In the genomic region with DNA sequence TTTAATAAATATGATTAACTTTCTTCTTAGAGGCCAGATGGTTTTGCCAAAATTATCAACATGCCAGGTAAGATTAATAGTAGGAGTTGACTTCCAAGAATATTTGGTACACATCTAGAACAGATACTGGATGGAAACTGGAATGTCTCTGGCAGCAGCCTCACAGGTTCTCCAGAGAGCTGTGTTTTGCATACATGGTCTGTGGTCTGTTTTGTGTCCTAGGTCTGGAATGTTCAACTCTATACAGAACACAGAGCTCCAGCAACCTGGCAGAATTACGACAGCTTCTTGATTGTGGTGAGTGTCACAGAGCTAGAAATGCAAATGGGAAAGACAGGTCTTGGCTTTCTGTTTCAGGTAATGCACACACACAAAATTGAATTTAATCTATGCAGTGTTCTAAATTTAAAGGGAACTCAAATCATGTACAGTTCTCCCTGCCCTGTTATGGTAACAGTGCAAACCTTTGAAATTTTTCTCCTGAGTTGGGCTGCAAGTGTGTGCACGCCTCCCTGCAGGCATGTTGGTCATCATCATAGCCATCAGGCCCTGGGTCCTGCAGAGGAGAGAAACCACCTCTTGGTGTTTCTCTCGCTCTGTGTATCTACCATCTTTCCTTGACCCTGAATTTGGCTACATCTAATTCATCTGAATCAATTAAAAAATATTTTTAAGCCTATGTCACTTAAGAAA, we compare ENCODE assay signal across 10 cellular contexts. TPM values are rescaled to one million over a fixed set of nuclear protein-coding genes. Genes with fewer than 3 reads are reported as not detected.
DNase-seq lines count a peak whose midpoint lies in the region; ATAC-seq and TF ChIP-seq lines count a peak whose summit lies in the region.
"Had no signal": no experiment of that assay in that cellular context is flagged by ENCODE, and none has a peak within 500 bp of the region (broad histone marks: within the 10 kb centered on the region; RNA-seq: fewer than 3 reads in every experiment).

No MANE protein-coding gene starts in this region.

- no peaks in the 10 kb centered on the region for H3K27me3 ChIP-seq in stomach smooth muscle (ENCODE audit: control insufficient read depth in 1 of 2, insufficient read depth in 2 of 2, low read length in 2 of 2)

- peak; percentile 46 for ATAC-seq in HG02884 (IDR thresholded peaks at IDR 0.05; ENCODE audit: unreplicated experiment)
- no peak for ATAC-seq in activated CD4-positive, CD25-positive, alpha-beta regulatory T cell treated with anti-CD3 and anti-CD28 coated beads, Interleukin-2, amount 50 U/mL, for 24 hours

- intact Hi-C loops in MCF 10A (cut with micrococcal nuclease): loop anchor here (2.0 kb wide), 1 partner anchor 1107 kb away; no protein-coding TSS in a partner anchor

- TF ChIP-seq CTCF in MCF 10A (IDR thresholded peaks at IDR 0.05; ENCODE audit: unreplicated experiment): no peak

- no peak for DNase-seq in activated naive CD4-positive, alpha-beta T cell treated with anti-CD3 and anti-CD28 coated beads, Interleukin-2, amount 10 ng/mL, durations not matched to agents 7 days and 5 days
- DNase-seq in activated naive CD4-positive, alpha-beta T cell treated with anti-CD3 and anti-CD28 coated beads, Interleukin-2, amount 50 U/mL, for 16 hours: no peak
- no peak for DNase-seq in MCF 10A (ENCODE audit: unreplicated experiment)
- DNase-seq in activated gamma-delta T cell treated with Interleukin-2 at 50 U/mL for 16 hours: no peak
- no peak for DNase-seq in medulla oblongata (ENCODE audit: extremely low spot score)
- DNase-seq: activated CD4-positive, alpha-beta T cell treated with anti-CD3 and anti-CD28 coated beads for 1 hour had no signal

- peaks cover 24% of the 10 kb centered on the region for H3K4me1 ChIP-seq in stomach smooth muscle (ENCODE audit: control insufficient read depth, insufficient read depth, low read length)

- peaks cover 49% of the 10 kb centered on the region for H3K36me3 Mint-ChIP-seq in activated naive CD4-positive, alpha-beta T cell treated with anti-CD3 and anti-CD28 coated beads, Interleukin-2, amount 10 ng/mL, durations not matched to agents 7 days and 5 days
- H3K36me3 Mint-ChIP-seq in MCF 10A (ENCODE audit: insufficient read depth, unreplicated experiment): peaks cover 93% of the 10 kb centered on the region

- H3K9me3 Mint-ChIP-seq in activated naive CD4-positive, alpha-beta T cell treated with anti-CD3 and anti-CD28 coated beads, Interleukin-2, amount 10 ng/mL, durations not matched to agents 7 days and 5 days: no peaks in the 10 kb centered on the region
- no peaks in the 10 kb centered on the region for H3K9me3 Mint-ChIP-seq in MCF 10A (ENCODE audit: unreplicated experiment)
- H3K9me3 Mint-ChIP-seq: dendritic cell treated with granulocyte-macrophage colony-stimulating factor and Interleukin-4, amounts not matched to agents 40 ng/mL and 50 ng/mL, for 4 days had no signal

- CTCF ChIA-PET in activated naive CD4-positive, alpha-beta T cell treated with anti-CD3 and anti-CD28 coated beads, Interleukin-2, amount 10 ng/mL, durations not matched to agents 7 days and 5 days (lab: Charles Lee): interaction anchor here (1.1 to 1.6 kb wide), 3 partner anchors 14 to 17 kb away, joined by 3 to 5 read pairs (median 4); no protein-coding TSS in a partner anchor
- CTCF ChIA-PET in MCF 10A (lab: Yijun Ruan, JAX): interaction anchor here (0.7 to 0.9 kb wide), 3 partner anchors 10 to 718 kb away, joined by 3 read pairs; no protein-coding TSS in a partner anchor

- peaks cover 88% of the 10 kb centered on the region for H3K4me1 Mint-ChIP-seq in activated naive CD4-positive, alpha-beta T cell treated with anti-CD3 and anti-CD28 coated beads, Interleukin-2, amount 10 ng/mL, durations not matched to agents 7 days and 5 days
- peaks cover 69% of the 10 kb centered on the region for H3K4me1 Mint-ChIP-seq in MCF 10A (ENCODE audit: insufficient read depth, unreplicated experiment)

- no peaks in the 10 kb centered on the region for H3K9me3 ChIP-seq in stomach smooth muscle (ENCODE audit: control insufficient read depth in 2 of 2, low read length in 2 of 2)

- H3K27me3 Mint-ChIP-seq in activated naive CD4-positive, alpha-beta T cell treated with anti-CD3 and anti-CD28 coated beads, Interleukin-2, amount 10 ng/mL, durations not matched to agents 7 days and 5 days: no peaks in the 10 kb centered on the region
- H3K27me3 Mint-ChIP-seq in MCF 10A (ENCODE audit: insufficient read depth, unreplicated experiment): no peaks in the 10 kb centered on the region
- H3K27me3 Mint-ChIP-seq: dendritic cell treated with granulocyte-macrophage colony-stimulating factor and Interleukin-4, amounts not matched to agents 40 ng/mL and 50 ng/mL, for 4 days had no signal

- no peak overlapping the region for H3K4me3 ChIP-seq in stomach smooth muscle (ENCODE audit: low read length in 2 of 2)

- peak overlapping the region; percentile 50 for H3K27ac ChIP-seq in stomach smooth muscle (ENCODE audit: low read length)

- H3K9ac ChIP-seq in stomach smooth muscle (ENCODE audit: low read length in 2 of 2): no peak overlapping the region

- H3K36me3 ChIP-seq in stomach smooth muscle (ENCODE audit: control insufficient read depth in 2 of 2, insufficient read depth in 2 of 2, low read length in 2 of 2): peaks cover 10 to 14% of the 10 kb centered on the region in 2 donors

- H3K27ac Mint-ChIP-seq in activated naive CD4-positive, alpha-beta T cell treated with anti-CD3 and anti-CD28 coated beads, Interleukin-2, amount 10 ng/mL, durations not matched to agents 7 days and 5 days: peak overlapping the region; percentile 8
- H3K27ac Mint-ChIP-seq in MCF 10A (ENCODE audit: low read depth, unreplicated experiment): peak overlapping the region; percentile 16
- H3K27ac Mint-ChIP-seq: dendritic cell treated with granulocyte-macrophage colony-stimulating factor and Interleukin-4, amounts not matched to agents 40 ng/mL and 50 ng/mL, for 4 days had no signal

- POLR2A ChIA-PET in MCF 10A (lab: Yijun Ruan, JAX): interaction anchor here (1.0 to 1.3 kb wide), 3 partner anchors 10 to 1028 kb away, joined by 3 to 7 read pairs (median 3); no protein-coding TSS in a partner anchor

- BruUV-seq in MCF 10A (replicated peaks; lab: Mats Ljungman, UMichigan): no TSS peak

- H3K4me3 Mint-ChIP-seq in activated naive CD4-positive, alpha-beta T cell treated with anti-CD3 and anti-CD28 coated beads, Interleukin-2, amount 10 ng/mL, durations not matched to agents 7 days and 5 days: no peak overlapping the region
- H3K4me3 Mint-ChIP-seq in MCF 10A (ENCODE audit: unreplicated experiment): no peak overlapping the region
- H3K4me3 Mint-ChIP-seq: dendritic cell treated with granulocyte-macrophage colony-stimulating factor and Interleukin-4, amounts not matched to agents 40 ng/mL and 50 ng/mL, for 4 days had no signal

RNA-seq across cellular contexts. Expression of gene PIK3R1, which starts 58.3 kb away (rescaled TPM):
- total RNA-seq in MCF 10A (2022): 124 and 151 TPM in 2 replicates
